25 cellular contexts compared by ENCODE assay signal in the genomic region with DNA sequence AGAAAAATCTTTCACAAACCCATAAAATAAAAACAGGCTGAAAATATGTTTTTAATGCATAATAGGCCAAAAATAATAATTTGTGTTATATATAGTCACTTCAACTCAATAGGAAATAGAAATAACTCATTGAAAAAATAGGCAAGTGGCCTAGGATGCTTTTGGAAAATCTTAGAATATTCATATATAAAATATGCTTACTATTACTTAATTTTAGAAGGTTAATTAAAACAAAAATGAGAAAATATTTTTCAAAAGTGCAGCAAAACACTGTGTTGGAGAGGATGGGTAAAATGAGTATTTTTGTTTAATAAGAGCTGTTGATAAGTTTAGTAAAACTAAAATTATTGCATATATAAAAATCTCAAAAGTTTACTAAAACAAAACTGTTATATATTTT.
"Had no signal": no experiment of that assay in that cellular context is flagged by ENCODE, and none has a peak within 500 bp of the region (broad histone marks: within the 10 kb centered on the region; RNA-seq: fewer than 3 reads in every experiment).

No MANE protein-coding gene starts in this region.

- H3K4me1 ChIP-seq: colonic mucosa, esophagus squamous epithelium, gastroesophageal sphincter, heart left ventricle, left lung, lower lobe of right lung had no signal

- H3K27me3 ChIP-seq: colonic mucosa, esophagus squamous epithelium, gastroesophageal sphincter, heart left ventricle, hepatocyte, left lung had no signal

- DNase-seq: colonic mucosa; cortex of kidney; effector CD8-positive, alpha-beta T cell; effector memory CD8-positive, alpha-beta T cell; endodermal cell; erythroblast; esophagus squamous epithelium; foreskin fibroblast; foreskin melanocyte; heart left ventricle; hypothalamus; immature natural killer cell; islet precursor cell; left cardiac atrium; left lung; left ventricle myocardium superior; lower lobe of right lung; mesenchymal stem cell; mucosa of descending colon; naive B cell; naive thymus-derived CD8-positive, alpha-beta T cell had no signal

- H3K27ac ChIP-seq: colonic mucosa, epithelial cell of prostate, esophagus squamous epithelium, gastroesophageal sphincter, heart left ventricle, hepatocyte, left lung, lower lobe of right lung had no signal

- H3K36me3 ChIP-seq: colonic mucosa, esophagus squamous epithelium, gastroesophageal sphincter, heart left ventricle, left lung, lower lobe of right lung had no signal

- H3K79me2 ChIP-seq: hepatocyte had no signal

- H3K4me3 ChIP-seq: colonic mucosa, esophagus squamous epithelium, gastroesophageal sphincter, heart left ventricle, hepatocyte, left lung, lower lobe of right lung, mucosa of descending colon had no signal

- H3K4me2 ChIP-seq: hepatocyte had no signal

- ATAC-seq: effector memory CD8-positive, alpha-beta T cell; esophagus mucosa; gastroesophageal sphincter; heart left ventricle; left cardiac atrium; left lung; left ventricle myocardium superior; lower lobe of right lung; mucosa of descending colon; naive thymus-derived CD8-positive, alpha-beta T cell had no signal

- H2AFZ ChIP-seq: hepatocyte had no signal

- H3K9me3 ChIP-seq: colonic mucosa, esophagus squamous epithelium, gastroesophageal sphincter, lower lobe of right lung had no signal
